11 cellular contexts compared by ENCODE assay signal in genomic region chr1:82090104-82090503, GRCh38.
DNase-seq lines count a peak whose midpoint lies in the region; ATAC-seq and TF ChIP-seq lines count a peak whose summit lies in the region.
"Had no signal": no experiment of that assay in that cellular context is flagged by ENCODE, and none has a peak within 500 bp of the region (broad histone marks: within the 10 kb centered on the region; RNA-seq: fewer than 3 reads in every experiment).

No MANE protein-coding gene starts in this region.

- TF ChIP-seq CTCF in AG10803 (conservative IDR thresholded peaks at IDR 0.05; ENCODE audit: low read length) (peak; percentile 33), brain microvascular endothelial cell (IDR thresholded peaks at IDR 0.05; ENCODE audit: low read depth, low read length, missing control alignments) (peak; percentile 56), testis (IDR thresholded peaks at IDR 0.05) (peak in 1 of 3 experiments; percentile 35), prostate gland (IDR thresholded peaks at IDR 0.05) (peak in 1 of 4 experiments; percentile 10)

- intact Hi-C loops in testis (cut with DNase I; ENCODE audit: low total_unique reads), result no loop called here
- intact Hi-C loops in prostate gland (cut with DNase I), result no loop called here

- no peak overlapping the region for H3K27ac ChIP-seq in brain microvascular endothelial cell
- no peak overlapping the region for H3K27ac ChIP-seq in testis
- H3K27ac ChIP-seq in prostate gland, result no peak overlapping the region

- no peak for DNase-seq in AG10803 (ENCODE audit: low read depth)
- DNase-seq in brain microvascular endothelial cell, result no peak
- DNase-seq in kidney glomerular epithelial cell (lab: John Stamatoyannopoulos, UW), result peak; percentile 11
- no peak for DNase-seq in NCI-H1105 treated with DMSO at 0.1 percent for 48 hours (lab: John Stamatoyannopoulos, UW)
- no peak for DNase-seq in testis
- no peak for DNase-seq in prostate gland (ENCODE audit: low spot score)
- DNase-seq in stimulated activated CD4-positive, alpha-beta T cell treated with anti-CD3 and anti-CD28 coated beads, Interleukin-12 subunit alpha, Interleukin-12 subunit beta, amount 100 ng/mL, for 4 hours, result no peak
- DNase-seq: activated CD4-positive, alpha-beta T cell treated with anti-CD3 and anti-CD28 coated beads for 1 hour; SHP77 treated with DMSO at 0.1 percent for 48 hours; stimulated activated naive B cell treated with anti-CD40 and anti-IgM and Interleukin-4, amounts not matched to agents 10 μg/mL and 1 μg/mL and 100 μg/mL, for 72 hours had no signal

- ATAC-seq in HG03432 (IDR thresholded peaks at IDR 0.05; ENCODE audit: unreplicated experiment), result peak; percentile 53
- ATAC-seq: stimulated activated naive B cell treated with anti-CD40 and anti-IgM and Interleukin-4, amounts not matched to agents 10 μg/mL and 1 μg/mL and 100 μg/mL, for 72 hours had no signal

- H3K27me3 ChIP-seq in brain microvascular endothelial cell (replicated peaks) (no peaks in the 10 kb centered on the region), testis (no peaks in the 10 kb centered on the region), prostate gland (replicated peaks; ENCODE audit: insufficient read depth) (no peaks in the 10 kb centered on the region)

- H3K4me3 ChIP-seq in AG10803 (ENCODE audit: low read length) (no peak overlapping the region), brain microvascular endothelial cell (ENCODE audit: low read depth, low read length) (no peak overlapping the region), testis (no peak overlapping the region), prostate gland (no peak overlapping the region)

- in situ Hi-C loops in brain microvascular endothelial cell (cut with HindIII; ENCODE audit: low pct_ligation_motif_present, low sequenced_read_pairs), result no loop called here

- H3K36me3 ChIP-seq in brain microvascular endothelial cell (replicated peaks), result no peaks in the 10 kb centered on the region
- no peaks in the 10 kb centered on the region for H3K36me3 ChIP-seq in testis (ENCODE audit: low read depth, missing control alignments)
- H3K36me3 ChIP-seq in prostate gland, result no peaks in the 10 kb centered on the region

- 91 to 93% methylated on average over 1 of the region's 1 CpG for WGBS in testis, 2 donors
- WGBS in prostate gland, result 95% methylated on average over 1 of the region's 1 CpG

- no peaks in the 10 kb centered on the region for H3K9me3 ChIP-seq in testis
- no peaks in the 10 kb centered on the region for H3K9me3 ChIP-seq in prostate gland

- TF ChIP-seq POLR2A in testis (IDR thresholded peaks at IDR 0.05) (no peak), prostate gland (IDR thresholded peaks at IDR 0.05) (no peak)

- H3K4me1 ChIP-seq in testis, result no peaks in the 10 kb centered on the region
- H3K4me1 ChIP-seq in prostate gland (replicated peaks), result no peaks in the 10 kb centered on the region
